ENCODE assay signal across 1 cellular context in genomic region chr15:55909036-55909811, GRCh38.
TF ChIP-seq lines count a peak whose summit lies in the region.

No MANE protein-coding gene starts in this region.

TF ChIP-seq in WTC11, 78 proteins besides CTCF, POLR2A, EP300 and RAD21 (continued from another document):
- TF ChIP-seq ZNF532 (CRISPR knock-in tag; IDR thresholded peaks at IDR 0.05; ENCODE audit: borderline replicate concordance), result no peak
- TF ChIP-seq FOXJ3 (CRISPR knock-in tag; IDR thresholded peaks at IDR 0.05; ENCODE audit: borderline replicate concordance), result no peak
- no peak for TF ChIP-seq TEAD4 (CRISPR knock-in tag; IDR thresholded peaks at IDR 0.05)
- TF ChIP-seq ZNF416 (CRISPR knock-in tag; IDR thresholded peaks at IDR 0.05), result no peak
